In genomic region chr2:215328066-215328465, GRCh38 we compare ENCODE assay signal across 17 cellular contexts. TPM values are rescaled to one million over a fixed set of nuclear protein-coding genes. Genes with fewer than 3 reads are reported as not detected.
DNase-seq lines count a peak whose midpoint lies in the region; ATAC-seq and TF ChIP-seq lines count a peak whose summit lies in the region.
"Had no signal": no experiment of that assay in that cellular context is flagged by ENCODE, and none has a peak within 500 bp of the region (broad histone marks: within the 10 kb centered on the region; RNA-seq: fewer than 3 reads in every experiment).

No MANE protein-coding gene starts in this region.

- H3K27ac Mint-ChIP-seq in activated CD4-positive, alpha-beta memory T cell treated with anti-CD3 and anti-CD28 coated beads, Interleukin-2, amount 10 ng/mL, durations not matched to agents 7 days and 5 days, result peak overlapping the region; percentile 32
- H3K27ac Mint-ChIP-seq in activated CD4-positive, alpha-beta memory T cell treated with anti-CD3 and anti-CD28 coated beads for 36 hours, result no peak overlapping the region
- peak overlapping the region; percentile 2 for H3K27ac Mint-ChIP-seq in memory B cell
- peak overlapping the region in 1 of 10 donors; percentile 60 for H3K27ac Mint-ChIP-seq in naive thymus-derived CD8-positive, alpha-beta T cell
- H3K27ac Mint-ChIP-seq: activated naive CD4-positive, alpha-beta T cell treated with anti-CD3 and anti-CD28 coated beads, Interleukin-2, amount 50 U/mL, for 24 hours had no signal

- no peaks in the 10 kb centered on the region for H3K27me3 Mint-ChIP-seq in activated CD4-positive, alpha-beta memory T cell treated with anti-CD3 and anti-CD28 coated beads, Interleukin-2, amount 10 ng/mL, durations not matched to agents 7 days and 5 days
- no peaks in the 10 kb centered on the region for H3K27me3 Mint-ChIP-seq in activated CD4-positive, alpha-beta memory T cell treated with anti-CD3 and anti-CD28 coated beads for 36 hours
- H3K27me3 Mint-ChIP-seq in memory B cell, result no peaks in the 10 kb centered on the region
- H3K27me3 Mint-ChIP-seq in naive thymus-derived CD8-positive, alpha-beta T cell, result no peaks in the 10 kb centered on the region
- H3K27me3 Mint-ChIP-seq: activated naive CD4-positive, alpha-beta T cell treated with anti-CD3 and anti-CD28 coated beads, Interleukin-2, amount 50 U/mL, for 24 hours; CD8-positive, alpha-beta memory T cell had no signal

- intact Hi-C loops in activated CD4-positive, alpha-beta memory T cell treated with anti-CD3 and anti-CD28 coated beads for 36 hours (cut with micrococcal nuclease), result no loop called here

- peaks cover 18% of the 10 kb centered on the region for H3K4me1 Mint-ChIP-seq in activated CD4-positive, alpha-beta memory T cell treated with anti-CD3 and anti-CD28 coated beads, Interleukin-2, amount 10 ng/mL, durations not matched to agents 7 days and 5 days
- H3K4me1 Mint-ChIP-seq in activated CD4-positive, alpha-beta memory T cell treated with anti-CD3 and anti-CD28 coated beads for 36 hours (ENCODE audit: low read depth), result peaks cover 26% of the 10 kb centered on the region
- H3K4me1 Mint-ChIP-seq in memory B cell, result peaks cover 17% of the 10 kb centered on the region
- peaks cover 20 to 36% (median 28%) of the 10 kb centered on the region in 4 donors for H3K4me1 Mint-ChIP-seq in naive thymus-derived CD8-positive, alpha-beta T cell

- H3K9me3 ChIP-seq in WERI-Rb-1 (ENCODE audit: severe bottlenecking), result no peaks in the 10 kb centered on the region
- no peaks in the 10 kb centered on the region for H3K9me3 ChIP-seq in suprapubic skin
- H3K9me3 ChIP-seq: A549, upper lobe of right lung had no signal

- POLR2A ChIA-PET in activated CD4-positive, alpha-beta memory T cell treated with anti-CD3 and anti-CD28 coated beads, Interleukin-2, amount 10 ng/mL, durations not matched to agents 7 days and 5 days (lab: Charles Lee), result no interaction called here
- POLR2A ChIA-PET in activated CD4-positive, alpha-beta memory T cell treated with anti-CD3 and anti-CD28 coated beads for 36 hours (lab: Charles Lee), result no interaction called here
- POLR2A ChIA-PET in naive thymus-derived CD8-positive, alpha-beta T cell (lab: Charles Lee), result no interaction called here

- H3K36me3 Mint-ChIP-seq in activated CD4-positive, alpha-beta memory T cell treated with anti-CD3 and anti-CD28 coated beads, Interleukin-2, amount 10 ng/mL, durations not matched to agents 7 days and 5 days (ENCODE audit: low read depth), result peaks cover 77% of the 10 kb centered on the region
- H3K36me3 Mint-ChIP-seq in activated CD4-positive, alpha-beta memory T cell treated with anti-CD3 and anti-CD28 coated beads for 36 hours, result peaks cover 68% of the 10 kb centered on the region
- H3K36me3 Mint-ChIP-seq in memory B cell, result peaks cover 48% of the 10 kb centered on the region
- H3K36me3 Mint-ChIP-seq in naive thymus-derived CD8-positive, alpha-beta T cell, result peaks cover 9 to 97% (median 34%) of the 10 kb centered on the region in 3 donors

- no peak for TF ChIP-seq POLR2A in suprapubic skin (IDR thresholded peaks at IDR 0.05)

- WGBS in suprapubic skin, result 99% methylated on average over 4 of the region's 5 CpGs

- H3K4me3 ChIP-seq in WERI-Rb-1 (ENCODE audit: low read depth, low read length) (no peak overlapping the region), suprapubic skin (no peak overlapping the region)
- H3K4me3 ChIP-seq: A549, upper lobe of right lung had no signal

- no peaks in the 10 kb centered on the region for H3K27me3 ChIP-seq in WERI-Rb-1 (ENCODE audit: insufficient read depth, low read depth, severe bottlenecking)
- no peaks in the 10 kb centered on the region for H3K27me3 ChIP-seq in suprapubic skin
- H3K27me3 ChIP-seq: upper lobe of right lung had no signal

- H3K9me3 Mint-ChIP-seq in activated CD4-positive, alpha-beta memory T cell treated with anti-CD3 and anti-CD28 coated beads, Interleukin-2, amount 10 ng/mL, durations not matched to agents 7 days and 5 days, result no peaks in the 10 kb centered on the region
- H3K9me3 Mint-ChIP-seq in activated CD4-positive, alpha-beta memory T cell treated with anti-CD3 and anti-CD28 coated beads for 36 hours, result no peaks in the 10 kb centered on the region
- H3K9me3 Mint-ChIP-seq in memory B cell, result no peaks in the 10 kb centered on the region
- H3K9me3 Mint-ChIP-seq in naive thymus-derived CD8-positive, alpha-beta T cell, result no peaks in the 10 kb centered on the region
- H3K9me3 Mint-ChIP-seq: activated naive CD4-positive, alpha-beta T cell treated with anti-CD3 and anti-CD28 coated beads, Interleukin-2, amount 50 U/mL, for 24 hours; CD8-positive, alpha-beta memory T cell had no signal

- no peak for DNase-seq in activated CD4-positive, alpha-beta memory T cell treated with anti-CD3 and anti-CD28 coated beads, Interleukin-2, amount 10 ng/mL, durations not matched to agents 7 days and 5 days
- no peak for DNase-seq in activated CD4-positive, alpha-beta memory T cell treated with anti-CD3 and anti-CD28 coated beads for 36 hours
- peak; percentile 37 for DNase-seq in WERI-Rb-1
- DNase-seq in memory B cell (ENCODE audit: low spot score in 2 of 2), result no peak
- no peak for DNase-seq in suprapubic skin (ENCODE audit: low spot score in 2 of 2)
- DNase-seq in naive thymus-derived CD8-positive, alpha-beta T cell, result no peak
- no peak for DNase-seq in DMS53 treated with DMSO at 0.1 percent for 48 hours (lab: John Stamatoyannopoulos, UW; ENCODE audit: unreplicated experiment)
- DNase-seq: activated T-cell treated with anti-CD3 and anti-CD28 coated beads, Interleukin-2, amount 50 U/mL, for 1 hour; CD8-positive, alpha-beta memory T cell; Kasumi-1; NCI-H1417 treated with DMSO at 0.1 percent for 48 hours; T-helper 9 cell; upper lobe of right lung had no signal

- H3K4me3 Mint-ChIP-seq in activated CD4-positive, alpha-beta memory T cell treated with anti-CD3 and anti-CD28 coated beads, Interleukin-2, amount 10 ng/mL, durations not matched to agents 7 days and 5 days, result no peak overlapping the region
- H3K4me3 Mint-ChIP-seq in activated CD4-positive, alpha-beta memory T cell treated with anti-CD3 and anti-CD28 coated beads for 36 hours, result no peak overlapping the region
- H3K4me3 Mint-ChIP-seq in memory B cell, result no peak overlapping the region
- H3K4me3 Mint-ChIP-seq in naive thymus-derived CD8-positive, alpha-beta T cell, result no peak overlapping the region
- H3K4me3 Mint-ChIP-seq: activated naive CD4-positive, alpha-beta T cell treated with anti-CD3 and anti-CD28 coated beads, Interleukin-2, amount 50 U/mL, for 24 hours; CD8-positive, alpha-beta memory T cell had no signal

- CTCF ChIA-PET in activated CD4-positive, alpha-beta memory T cell treated with anti-CD3 and anti-CD28 coated beads, Interleukin-2, amount 10 ng/mL, durations not matched to agents 7 days and 5 days (lab: Charles Lee), result interaction anchor here (0.8 kb wide), 1 partner anchor 501 kb away, joined by 3 read pairs; no protein-coding TSS in a partner anchor
- CTCF ChIA-PET in activated CD4-positive, alpha-beta memory T cell treated with anti-CD3 and anti-CD28 coated beads for 36 hours (lab: Charles Lee), result no interaction called here

- TF ChIP-seq CTCF in WERI-Rb-1 (IDR thresholded peaks at IDR 0.05; ENCODE audit: low read depth, low read length), result no peak
- TF ChIP-seq CTCF in suprapubic skin (IDR thresholded peaks at IDR 0.05), result no peak

- peaks cover 12% of the 10 kb centered on the region for H3K4me1 ChIP-seq in suprapubic skin
- H3K4me1 ChIP-seq: upper lobe of right lung had no signal

- H3K27ac ChIP-seq in WERI-Rb-1 (no peak overlapping the region), suprapubic skin (peak overlapping the region; percentile 41)
- H3K27ac ChIP-seq: upper lobe of right lung had no signal

- no peak for TF ChIP-seq EP300 in suprapubic skin (IDR thresholded peaks at IDR 0.05)

- ATAC-seq in memory B cell (ENCODE audit: low read depth) (no peak), GM21360 (IDR thresholded peaks at IDR 0.05; ENCODE audit: unreplicated experiment) (no peak)
- no peak for ATAC-seq in naive thymus-derived CD8-positive, alpha-beta T cell
- ATAC-seq: Right ventricle myocardium inferior, upper lobe of right lung had no signal

- peaks cover 73% of the 10 kb centered on the region for H3K36me3 ChIP-seq in WERI-Rb-1
- H3K36me3 ChIP-seq in suprapubic skin, result peaks cover 67% of the 10 kb centered on the region

RNA-seq across cellular contexts. Expression of gene ATIC, which starts 16.2 kb away (rescaled TPM):
- total RNA-seq in activated CD4-positive, alpha-beta memory T cell treated with anti-CD3 and anti-CD28 coated beads, Interleukin-2, amount 10 ng/mL, durations not matched to agents 7 days and 5 days, result 100 to 1,000 TPM; 129 to 140 TPM
- 100 to 1,000 TPM; 256 to 261 TPM for total RNA-seq in activated CD4-positive, alpha-beta memory T cell treated with anti-CD3 and anti-CD28 coated beads for 36 hours
- 10 to 100 TPM; 22.7 to 49.8 (median 29.8) TPM for total RNA-seq in suprapubic skin
- total RNA-seq in naive thymus-derived CD8-positive, alpha-beta T cell, result 100 to 1,000 TPM in 1 of 2 experiments, 10 to 100 TPM in 1; 94.7 to 102 TPM
- 100 to 1,000 TPM; 159 to 184 (median 184) TPM for polyA plus RNA-seq in naive thymus-derived CD8-positive, alpha-beta T cell
